10 cellular contexts compared by ENCODE assay signal in the genomic region with DNA sequence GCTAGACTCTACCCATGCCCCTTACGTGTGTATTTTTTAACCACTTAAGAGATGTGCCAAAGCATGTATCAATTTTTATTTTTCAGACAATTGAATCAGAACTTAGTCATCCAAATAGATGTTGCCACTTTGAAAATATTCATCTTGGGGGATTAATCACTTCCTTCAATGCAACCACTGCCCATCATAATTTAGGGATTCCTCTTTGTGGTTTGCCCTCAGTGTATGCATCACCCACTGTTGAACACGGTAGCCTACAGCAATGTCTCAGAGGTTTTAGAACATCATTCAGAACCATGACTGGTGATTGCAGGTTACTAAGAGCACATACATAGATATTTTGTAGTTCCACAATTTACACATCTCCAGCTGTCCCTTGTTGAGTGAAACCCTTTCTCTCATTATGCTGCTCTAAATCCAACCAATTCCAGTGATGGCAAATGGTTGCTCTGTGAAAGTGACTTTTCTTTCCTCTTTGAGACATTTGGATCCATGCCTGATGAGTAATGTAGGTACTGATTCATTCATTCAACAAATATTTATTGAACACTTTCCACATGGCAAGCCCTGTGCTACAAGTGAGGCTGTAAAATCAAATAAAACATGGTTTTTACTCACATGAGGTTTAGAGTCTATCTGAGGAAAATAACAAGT.
DNase-seq lines count a peak whose midpoint lies in the region; TF ChIP-seq lines count a peak whose summit lies in the region.
"Had no signal": no experiment of that assay in that cellular context is flagged by ENCODE, and none has a peak within 500 bp of the region (broad histone marks: within the 10 kb centered on the region; RNA-seq: fewer than 3 reads in every experiment).

No MANE protein-coding gene starts in this region.

- no peaks in the 10 kb centered on the region for H3K4me1 Mint-ChIP-seq in endodermal cell

- in situ Hi-C loops in astrocyte of the spinal cord (cut with HindIII; ENCODE audit: low sequenced_read_pairs): loop anchor here (25.0 kb wide), 1 partner anchor 124 kb away; no protein-coding TSS in a partner anchor

- H3K27me3 Mint-ChIP-seq in endodermal cell (ENCODE audit: insufficient read depth): peaks cover 39% of the 10 kb centered on the region

- 89 to 90% methylated on average over 2 of the region's 2 CpGs for WGBS in endodermal cell (ENCODE audit: insufficient coverage in 1 of 2, insufficient read length in 1 of 2), 2 experiments

- H3K4me1 ChIP-seq in endodermal cell (ENCODE audit: control insufficient read depth, insufficient read depth, low read length): no peaks in the 10 kb centered on the region

- H3K36me3 ChIP-seq in endodermal cell (ENCODE audit: control insufficient read depth, insufficient read depth, low read length): no peaks in the 10 kb centered on the region
- H3K36me3 ChIP-seq: cardiac muscle cell had no signal

- no peak overlapping the region for H3K4me3 ChIP-seq in AG10803 (ENCODE audit: low read length)
- no peak overlapping the region for H3K4me3 ChIP-seq in astrocyte of the spinal cord (ENCODE audit: low read depth, low read length)
- no peak overlapping the region for H3K4me3 ChIP-seq in endodermal cell (ENCODE audit: low read length)
- H3K4me3 ChIP-seq: cardiac muscle cell had no signal

- no peaks in the 10 kb centered on the region for H3K9me3 ChIP-seq in endodermal cell (ENCODE audit: control insufficient read depth, low read length)

- H3K27ac ChIP-seq in endodermal cell (ENCODE audit: low read depth, low read length): no peak overlapping the region
- H3K27ac ChIP-seq: cardiac muscle cell had no signal

- no peak overlapping the region for H3K9ac ChIP-seq in endodermal cell (ENCODE audit: extremely low read depth, low read length, poor library complexity, severe bottlenecking)

- TF ChIP-seq CTCF in AG10803 (conservative IDR thresholded peaks at IDR 0.05; ENCODE audit: low read length) (no peak), astrocyte of the spinal cord (IDR thresholded peaks at IDR 0.05; ENCODE audit: low read depth, low read length) (no peak), endodermal cell (conservative IDR thresholded peaks at IDR 0.05) (no peak)

- H3K4me3 Mint-ChIP-seq in endodermal cell: no peak overlapping the region
- H3K4me3 Mint-ChIP-seq: T-helper 1 cell treated with Interleukin-12 subunit alpha and Interleukin-12 subunit beta and Interleukin-4 antibody, amounts not matched to agents 30 μg/mL and 1 μg/mL, for 36 hours had no signal

- DNase-seq in AG10803 (ENCODE audit: low read depth) (peak; percentile 83), HS-5 (ENCODE audit: low read depth) (peak; percentile 82), astrocyte of the spinal cord (ENCODE audit: low read depth, low spot score) (peak; percentile 95), lung microvascular endothelial cell (ENCODE audit: low read depth in 2 of 2) (peak; percentile 75 to 90), NCI-H128 (lab: John Stamatoyannopoulos, UW; ENCODE audit: unreplicated experiment) (no peak), endodermal cell (no peak), SIG-M5 (lab: John Stamatoyannopoulos, UW) (no peak)
- no peak for DNase-seq in stimulated activated CD8-positive, alpha-beta memory T cell treated with anti-CD3 and anti-CD28 coated beads, Interleukin-4, amount 100 ng/mL, for 48 hours

- H3K27me3 ChIP-seq in endodermal cell (ENCODE audit: control insufficient read depth, insufficient read depth, low read length, poor library complexity, severe bottlenecking): no peaks in the 10 kb centered on the region
- H3K27me3 ChIP-seq: cardiac muscle cell had no signal

- no peak overlapping the region for H3K27ac Mint-ChIP-seq in endodermal cell
- H3K27ac Mint-ChIP-seq: T-helper 1 cell treated with Interleukin-12 subunit alpha and Interleukin-12 subunit beta and Interleukin-4 antibody, amounts not matched to agents 30 μg/mL and 1 μg/mL, for 36 hours had no signal

- no peaks in the 10 kb centered on the region for H3K9me3 Mint-ChIP-seq in endodermal cell
- H3K9me3 Mint-ChIP-seq: T-helper 1 cell treated with Interleukin-12 subunit alpha and Interleukin-12 subunit beta and Interleukin-4 antibody, amounts not matched to agents 30 μg/mL and 1 μg/mL, for 36 hours had no signal

- no peaks in the 10 kb centered on the region for H3K36me3 Mint-ChIP-seq in endodermal cell (ENCODE audit: low read depth)

Comparison
In these comparisons a context has a peak if more than half of its experiments do, and no peak if none do; other contexts are left out.
1. DNase-seq: peak in AG10803 (single experiment), HS-5 (single experiment), astrocyte of the spinal cord (single experiment) and lung microvascular endothelial cell (2 of 2); none in NCI-H128 (single experiment), stimulated activated CD8-positive, alpha-beta memory T cell treated with anti-CD3 and anti-CD28 coated beads, Interleukin-4, amount 100 ng/mL, for 48 hours (single experiment), endodermal cell (single experiment) and SIG-M5 (single experiment).